ENCODE assay signal across 37 cellular contexts in genomic region chr2:148511883-148512282, GRCh38.
"Had no signal": no experiment of that assay in that cellular context is flagged by ENCODE, and none has a peak within 500 bp of the region (broad histone marks: within the 10 kb centered on the region; RNA-seq: fewer than 3 reads in every experiment).

No MANE protein-coding gene starts in this region.

- H3K4me3 ChIP-seq: PC-9 had no signal

- H3K27me3 Mint-ChIP-seq: activated CD4-positive, alpha-beta memory T cell treated with anti-CD3 and anti-CD28 coated beads, Interleukin-2, amount 10 ng/mL, durations not matched to agents 7 days and 5 days; activated CD8-positive, alpha-beta memory T cell treated with anti-CD3 and anti-CD28 coated beads, Interleukin-2, amount 10 ng/mL, durations not matched to agents 7 days and 5 days; activated naive CD4-positive, alpha-beta T cell treated with anti-CD3 and anti-CD28 coated beads, Interleukin-2, amount 10 ng/mL, durations not matched to agents 7 days and 5 days; activated naive CD8-positive, alpha-beta T cell; activated naive CD8-positive, alpha-beta T cell treated with anti-CD3 and anti-CD28 coated beads, Interleukin-2, amount 50 U/mL, for 24 hours; brain; T-cell had no signal

- H3K27ac ChIP-seq: PC-9, RWPE1, WERI-Rb-1 had no signal

- H3K4me2 ChIP-seq: PC-9 had no signal

- DNase-seq: activated CD4-positive, alpha-beta memory T cell treated with anti-CD3 and anti-CD28 coated beads, Interleukin-2, amount 10 ng/mL, durations not matched to agents 7 days and 5 days; activated CD4-positive, alpha-beta T cell treated with anti-CD3 and anti-CD28 coated beads for 1 hour; activated CD4-positive, alpha-beta T cell treated with anti-CD3 and anti-CD28 coated beads for 48 hours; activated CD4-positive, CD25-positive, alpha-beta regulatory T cell; activated CD8-positive, alpha-beta memory T cell treated with anti-CD3 and anti-CD28 coated beads for 24 hours; activated CD8-positive, alpha-beta memory T cell treated with anti-CD3 and anti-CD28 coated beads, Interleukin-2, amount 10 ng/mL, durations not matched to agents 7 days and 5 days; activated CD8-positive, alpha-beta memory T cell treated with anti-CD3 and anti-CD28 coated beads, Interleukin-2, amount 50 U/mL, for 48 hours; activated effector memory CD4-positive, alpha-beta T cell treated with Interleukin-2 at 50 U/mL for 16 hours; activated naive CD4-positive, alpha-beta T cell treated with anti-CD3 and anti-CD28 coated beads, Interleukin-2, amount 10 ng/mL, durations not matched to agents 7 days and 5 days; activated naive CD8-positive, alpha-beta T cell treated with anti-CD3 and anti-CD28 coated beads, Interleukin-2, amount 50 U/mL, for 24 hours; activated T-cell treated with anti-CD3 and anti-CD28 coated beads, Interleukin-2, amount 50 U/mL, for 48 hours; anterior cingulate cortex; central memory CD4-positive, alpha-beta T cell; Kasumi-1; MM.1S; NCI-H1092 treated with DMSO at 0.1 percent for 48 hours; NCI-H1417; NCI-H187; NCI-H2029 treated with DMSO at 0.1 percent for 48 hours; NCI-H2107; NCI-H2171; NCI-H510A; NCI-H526; NCI-H748 treated with DMSO at 0.1 percent for 48 hours; NK-92 treated with Interleukin-12 subunit alpha and Interleukin-12 subunit beta, amount 100 ng/mL, for 24 hours; PC-9; SIG-M5; T-cell; T-helper 2 cell; T-helper 9 cell; WERI-Rb-1 had no signal

- FAIRE-seq: RCC 7860 had no signal

- H3K36me3 ChIP-seq: WERI-Rb-1 had no signal

- ATAC-seq: activated CD8-positive, alpha-beta memory T cell treated with anti-CD3 and anti-CD28 coated beads, Interleukin-2, amount 10 ng/mL, durations not matched to agents 7 days and 5 days; activated naive CD8-positive, alpha-beta T cell treated with anti-CD3 and anti-CD28 coated beads, Interleukin-2, amount 50 U/mL, for 24 hours; Right ventricle myocardium inferior; SK-N-SH treated with all-trans-retinoic acid at 6 μM for 48 hours; T-cell had no signal

- H3K27ac Mint-ChIP-seq: activated CD4-positive, alpha-beta memory T cell treated with anti-CD3 and anti-CD28 coated beads, Interleukin-2, amount 10 ng/mL, durations not matched to agents 7 days and 5 days; activated CD8-positive, alpha-beta memory T cell treated with anti-CD3 and anti-CD28 coated beads, Interleukin-2, amount 10 ng/mL, durations not matched to agents 7 days and 5 days; activated naive CD8-positive, alpha-beta T cell; activated naive CD8-positive, alpha-beta T cell treated with anti-CD3 and anti-CD28 coated beads, Interleukin-2, amount 50 U/mL, for 24 hours; T-cell had no signal

- H2AFZ ChIP-seq: PC-9 had no signal

- H3K4me3 Mint-ChIP-seq: activated CD4-positive, alpha-beta memory T cell treated with anti-CD3 and anti-CD28 coated beads, Interleukin-2, amount 10 ng/mL, durations not matched to agents 7 days and 5 days; activated CD8-positive, alpha-beta memory T cell treated with anti-CD3 and anti-CD28 coated beads, Interleukin-2, amount 10 ng/mL, durations not matched to agents 7 days and 5 days; activated naive CD4-positive, alpha-beta T cell treated with anti-CD3 and anti-CD28 coated beads, Interleukin-2, amount 10 ng/mL, durations not matched to agents 7 days and 5 days; activated naive CD8-positive, alpha-beta T cell; activated naive CD8-positive, alpha-beta T cell treated with anti-CD3 and anti-CD28 coated beads, Interleukin-2, amount 50 U/mL, for 24 hours; brain; T-cell had no signal
